In genomic region chr2:167103028-167103756, GRCh38 we compare ENCODE assay signal across 15 cellular contexts.
"Had no signal": no experiment of that assay in that cellular context is flagged by ENCODE, and none has a peak within 500 bp of the region (broad histone marks: within the 10 kb centered on the region; RNA-seq: fewer than 3 reads in every experiment).

No MANE protein-coding gene starts in this region.

- H3K36me3 ChIP-seq: left lung had no signal

- H3K4me3 Mint-ChIP-seq: activated naive CD8-positive, alpha-beta T cell treated with anti-CD3 and anti-CD28 coated beads, Interleukin-2, amount 10 ng/mL, durations not matched to agents 7 days and 5 days; memory B cell; natural killer cell treated with Interleukin-12 subunit alpha and Interleukin-12 subunit beta and Interleukin-15 and Interleukin-18, amount 100 ng/mL, for 72 hours; stimulated activated effector memory CD8-positive, alpha-beta T cell treated with anti-CD3 and anti-CD28 coated beads, Interleukin-12 subunit alpha, Interleukin-12 subunit beta, amount 100 ng/mL, for 72 hours; T-cell had no signal

- ATAC-seq: esophagus mucosa; left lung; natural killer cell treated with Interleukin-12 subunit alpha and Interleukin-12 subunit beta and Interleukin-15 and Interleukin-18, amount 100 ng/mL, for 72 hours; stimulated activated effector memory CD8-positive, alpha-beta T cell treated with anti-CD3 and anti-CD28 coated beads, Interleukin-12 subunit alpha, Interleukin-12 subunit beta, amount 100 ng/mL, for 72 hours; T-cell had no signal

- H3K4me1 Mint-ChIP-seq: activated naive CD8-positive, alpha-beta T cell treated with anti-CD3 and anti-CD28 coated beads, Interleukin-2, amount 10 ng/mL, durations not matched to agents 7 days and 5 days; memory B cell; stimulated activated effector memory CD8-positive, alpha-beta T cell treated with anti-CD3 and anti-CD28 coated beads, Interleukin-12 subunit alpha, Interleukin-12 subunit beta, amount 100 ng/mL, for 72 hours; T-cell had no signal

- H3K36me3 Mint-ChIP-seq: activated naive CD8-positive, alpha-beta T cell treated with anti-CD3 and anti-CD28 coated beads, Interleukin-2, amount 10 ng/mL, durations not matched to agents 7 days and 5 days; memory B cell; natural killer cell treated with Interleukin-12 subunit alpha and Interleukin-12 subunit beta and Interleukin-15 and Interleukin-18, amount 100 ng/mL, for 72 hours; stimulated activated effector memory CD8-positive, alpha-beta T cell treated with anti-CD3 and anti-CD28 coated beads, Interleukin-12 subunit alpha, Interleukin-12 subunit beta, amount 100 ng/mL, for 72 hours; T-cell had no signal

- H3K27ac ChIP-seq: left lung had no signal

- H3K4me1 ChIP-seq: left lung had no signal

- H3K27ac Mint-ChIP-seq: activated naive CD8-positive, alpha-beta T cell treated with anti-CD3 and anti-CD28 coated beads, Interleukin-2, amount 10 ng/mL, durations not matched to agents 7 days and 5 days; memory B cell; natural killer cell treated with Interleukin-12 subunit alpha and Interleukin-12 subunit beta and Interleukin-15 and Interleukin-18, amount 100 ng/mL, for 72 hours; stimulated activated effector memory CD8-positive, alpha-beta T cell treated with anti-CD3 and anti-CD28 coated beads, Interleukin-12 subunit alpha, Interleukin-12 subunit beta, amount 100 ng/mL, for 72 hours; T-cell had no signal

- H3K27me3 ChIP-seq: left lung had no signal

- H3K27me3 Mint-ChIP-seq: activated naive CD8-positive, alpha-beta T cell treated with anti-CD3 and anti-CD28 coated beads, Interleukin-2, amount 10 ng/mL, durations not matched to agents 7 days and 5 days; memory B cell; natural killer cell treated with Interleukin-12 subunit alpha and Interleukin-12 subunit beta and Interleukin-15 and Interleukin-18, amount 100 ng/mL, for 72 hours; T-cell had no signal

- H3K4me3 ChIP-seq: left lung had no signal

- DNase-seq: activated CD4-positive, alpha-beta T cell treated with anti-CD3 and anti-CD28 coated beads for 1 hour; activated CD4-positive, alpha-beta T cell treated with anti-CD3 and anti-CD28 coated beads, Interleukin-2, amount 50 U/mL, for 4 hours; activated naive CD4-positive, alpha-beta T cell; activated naive CD8-positive, alpha-beta T cell treated with anti-CD3 and anti-CD28 coated beads, Interleukin-2, amount 10 ng/mL, durations not matched to agents 7 days and 5 days; activated T-cell treated with anti-CD3 and anti-CD28 coated beads for 4 hours; anterior cingulate cortex; hypothalamus; kidney; left lung; T-cell; T1000 had no signal
